ENCODE assay signal across 23 cellular contexts in the genomic region with DNA sequence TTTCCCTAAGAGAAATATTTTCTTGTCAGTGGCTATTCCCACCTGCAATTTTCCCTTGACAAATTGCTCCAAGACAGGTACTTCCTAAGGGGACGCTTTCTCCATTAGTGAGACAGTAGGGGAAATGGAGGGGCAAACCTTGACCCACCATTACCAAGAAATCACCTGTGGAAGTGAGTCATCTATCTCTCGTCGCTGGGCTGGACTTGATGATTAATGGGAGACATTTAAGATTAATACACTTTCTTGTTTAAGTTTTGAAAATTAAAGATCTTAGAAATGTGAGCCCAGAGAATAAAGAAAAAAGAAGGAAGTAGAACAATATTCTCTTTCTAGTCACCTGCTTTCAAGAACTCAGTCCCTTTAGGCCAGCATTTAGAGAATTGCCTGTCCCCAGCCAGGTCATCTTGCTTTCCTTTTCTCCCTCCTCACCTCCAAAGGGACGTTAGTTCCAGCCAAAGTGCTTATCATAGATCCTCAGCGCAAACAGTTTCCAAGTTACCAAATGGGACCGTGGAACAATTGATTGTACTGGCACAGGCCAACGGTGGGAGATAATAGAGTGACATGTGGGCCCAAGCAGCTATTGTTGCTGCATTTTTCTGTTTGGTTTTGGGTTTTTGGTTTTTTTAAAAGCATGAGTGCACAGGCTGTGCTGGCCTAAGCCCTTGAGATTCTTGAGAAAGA.
"Had no signal": no experiment of that assay in that cellular context is flagged by ENCODE, and none has a peak within 500 bp of the region (broad histone marks: within the 10 kb centered on the region; RNA-seq: fewer than 3 reads in every experiment).

No MANE protein-coding gene starts in this region.

- DNase-seq: activated B cell treated with CpG ODN at 0.5 μM for 24 hours; activated CD4-positive, alpha-beta T cell treated with anti-CD3 and anti-CD28 coated beads for 36 hours; activated CD4-positive, alpha-beta T cell treated with anti-CD3 and anti-CD28 coated beads, Interleukin-2, amount 50 U/mL, for 4 hours; activated CD8-positive, alpha-beta memory T cell treated with anti-CD3 and anti-CD28 coated beads for 24 hours; activated CD8-positive, alpha-beta memory T cell treated with anti-CD3 and anti-CD28 coated beads, Interleukin-2, amount 50 U/mL, for 48 hours; activated naive CD4-positive, alpha-beta T cell; activated naive CD8-positive, alpha-beta T cell treated with anti-CD3 and anti-CD28 coated beads, Interleukin-2, amount 10 ng/mL, durations not matched to agents 7 days and 5 days; activated T-cell treated with anti-CD3 and anti-CD28 coated beads, Interleukin-2, amount 50 U/mL, for 4 hours; amniotic stem cell; cortex of kidney; endodermal cell; naive thymus-derived CD4-positive, alpha-beta T cell; ovary; stimulated activated CD4-positive, alpha-beta T cell treated with anti-CD3 and anti-CD28 coated beads, Interleukin-15, amount 100 ng/mL, for 24 hours; stimulated activated CD8-positive, alpha-beta memory T cell treated with anti-CD3 and anti-CD28 coated beads, Interleukin-4, amount 100 ng/mL, for 48 hours; stimulated activated naive B cell treated with anti-CD40 and anti-IgM and Interleukin-4, amounts not matched to agents 10 μg/mL and 1 μg/mL and 100 μg/mL, for 72 hours; T-helper 17 cell; upper lobe of right lung had no signal

- H3K4me3 ChIP-seq: ovary, smooth muscle cell, upper lobe of right lung had no signal

- H3K4me3 Mint-ChIP-seq: activated B cell treated with CpG ODN at 0.5 μM for 24 hours; activated CD4-positive, alpha-beta T cell treated with anti-CD3 and anti-CD28 coated beads for 36 hours; activated naive CD8-positive, alpha-beta T cell treated with anti-CD3 and anti-CD28 coated beads, Interleukin-2, amount 10 ng/mL, durations not matched to agents 7 days and 5 days; activated T-cell treated with anti-CD3 and anti-CD28 coated beads, Interleukin-2, amount 50 U/mL, for 4 hours; endodermal cell; naive thymus-derived CD4-positive, alpha-beta T cell; stimulated activated naive B cell treated with anti-CD40 and anti-IgM and Interleukin-4, amounts not matched to agents 10 μg/mL and 1 μg/mL and 100 μg/mL, for 72 hours; T-helper 17 cell had no signal

- H3K27me3 ChIP-seq: ovary, upper lobe of right lung had no signal

- H3K9me3 ChIP-seq: ovary, upper lobe of right lung had no signal

- ATAC-seq: activated CD4-positive, alpha-beta T cell treated with anti-CD3 and anti-CD28 coated beads for 36 hours; activated T-cell treated with anti-CD3 and anti-CD28 coated beads, Interleukin-2, amount 50 U/mL, for 4 hours; left lobe of liver; naive thymus-derived CD4-positive, alpha-beta T cell; sciatic nerve; stimulated activated naive B cell treated with anti-CD40 and anti-IgM and Interleukin-4, amounts not matched to agents 10 μg/mL and 1 μg/mL and 100 μg/mL, for 72 hours; T-helper 17 cell; upper lobe of right lung had no signal

- H3K9me3 Mint-ChIP-seq: activated B cell treated with CpG ODN at 0.5 μM for 24 hours; activated naive CD8-positive, alpha-beta T cell treated with anti-CD3 and anti-CD28 coated beads, Interleukin-2, amount 10 ng/mL, durations not matched to agents 7 days and 5 days; activated T-cell treated with anti-CD3 and anti-CD28 coated beads, Interleukin-2, amount 50 U/mL, for 4 hours; activated T-helper 2 cell treated with anti-CD3 and anti-CD28 coated beads, Interferon-gamma antibody, Interleukin-2, Interleukin-4, amounts not matched to agents 10 μg/mL and 5 μg/mL and 100 μg/mL, durations not matched to agents 14 hours and 24 hours and 36 hours; stimulated activated naive B cell treated with anti-CD40 and anti-IgM and Interleukin-4, amounts not matched to agents 10 μg/mL and 1 μg/mL and 100 μg/mL, for 72 hours had no signal

- H3K36me3 ChIP-seq: ovary, upper lobe of right lung had no signal

- H3K27ac ChIP-seq: epithelial cell of prostate, ovary, upper lobe of right lung had no signal

- H3K27ac Mint-ChIP-seq: activated B cell treated with CpG ODN at 0.5 μM for 24 hours; activated CD4-positive, alpha-beta T cell treated with anti-CD3 and anti-CD28 coated beads for 36 hours; activated naive CD8-positive, alpha-beta T cell treated with anti-CD3 and anti-CD28 coated beads, Interleukin-2, amount 10 ng/mL, durations not matched to agents 7 days and 5 days; activated T-helper 2 cell treated with anti-CD3 and anti-CD28 coated beads, Interferon-gamma antibody, Interleukin-2, Interleukin-4, amounts not matched to agents 10 μg/mL and 5 μg/mL and 100 μg/mL, durations not matched to agents 14 hours and 24 hours and 36 hours; endodermal cell; naive thymus-derived CD4-positive, alpha-beta T cell; stimulated activated naive B cell treated with anti-CD40 and anti-IgM and Interleukin-4, amounts not matched to agents 10 μg/mL and 1 μg/mL and 100 μg/mL, for 72 hours; T-helper 17 cell had no signal

- H3K36me3 Mint-ChIP-seq: activated naive CD8-positive, alpha-beta T cell treated with anti-CD3 and anti-CD28 coated beads, Interleukin-2, amount 10 ng/mL, durations not matched to agents 7 days and 5 days; naive thymus-derived CD4-positive, alpha-beta T cell; stimulated activated naive B cell treated with anti-CD40 and anti-IgM and Interleukin-4, amounts not matched to agents 10 μg/mL and 1 μg/mL and 100 μg/mL, for 72 hours had no signal

- H3K4me1 Mint-ChIP-seq: activated B cell treated with CpG ODN at 0.5 μM for 24 hours; activated CD4-positive, alpha-beta T cell treated with anti-CD3 and anti-CD28 coated beads for 36 hours; activated naive CD8-positive, alpha-beta T cell treated with anti-CD3 and anti-CD28 coated beads, Interleukin-2, amount 10 ng/mL, durations not matched to agents 7 days and 5 days; naive thymus-derived CD4-positive, alpha-beta T cell; stimulated activated naive B cell treated with anti-CD40 and anti-IgM and Interleukin-4, amounts not matched to agents 10 μg/mL and 1 μg/mL and 100 μg/mL, for 72 hours; T-helper 17 cell had no signal
